ENCODE assay signal across 1 cellular context in genomic region chr6:27545271-27546046, GRCh38.
A peak's percentile ranks its signal among the peaks of the same experiment; 100 is the strongest.
TF ChIP-seq lines count a peak whose summit lies in the region.

No MANE protein-coding gene starts in this region.

TF ChIP-seq in H1, 55 proteins besides CTCF, POLR2A, EP300 and RAD21 (continued from another document):
- TF ChIP-seq ATF2 (IDR thresholded peaks at IDR 0.05; ENCODE audit: low read length) (peak; percentile 87), TEAD4 (IDR thresholded peaks at IDR 0.05; ENCODE audit: low read depth, low read length) (peak; percentile 79), SIN3A (conservative IDR thresholded peaks at IDR 0.05 in 1 of 2, IDR thresholded peaks at IDR 0.05 in 1 of 2; ENCODE audit: low read depth in 1 of 2, low read length in 2 of 2) (peak; percentile 49 to 66; a peak in 2 of 4 replicates), PHF8 (conservative IDR thresholded peaks at IDR 0.05; ENCODE audit: low read depth, low read length) (no peak), CHD2 (IDR thresholded peaks at IDR 0.05; ENCODE audit: low read length) (no peak), SIX5 (IDR thresholded peaks at IDR 0.05; ENCODE audit: low read depth, low read length) (no peak), SRF (IDR thresholded peaks at IDR 0.05; ENCODE audit: low read depth, low read length) (no peak), ASH2L (IDR thresholded peaks at IDR 0.05; ENCODE audit: low read length) (peak; percentile 96), POU5F1 (IDR thresholded peaks at IDR 0.05; ENCODE audit: low read depth, low read length) (0 out of 2 replicates have a peak, but pooled peaks have one; percentile 51), BACH1 (IDR thresholded peaks at IDR 0.05; ENCODE audit: low read length) (no peak), EZH2 (IDR thresholded peaks at IDR 0.05; ENCODE audit: low read depth, low read length, severe bottlenecking) (no peak), MAFK (IDR thresholded peaks at IDR 0.05; ENCODE audit: low read depth, low read length) (peak; percentile 69; the same call in 1 of the 2 replicates), TAF7 (optimal IDR thresholded peaks at IDR 0.05; ENCODE audit: borderline replicate concordance, low read depth, low read length) (peak; percentile 64), CHD7 (IDR thresholded peaks at IDR 0.05; ENCODE audit: insufficient replicate concordance, low read length) (no peak), JUN (IDR thresholded peaks at IDR 0.05; ENCODE audit: low read depth, low read length) (no peak), CBX5 (IDR thresholded peaks at IDR 0.05; ENCODE audit: low read depth, low read length) (no peak), RBBP5 (IDR thresholded peaks at IDR 0.05; ENCODE audit: borderline replicate concordance, low read depth, low read length) (peak; percentile 93), CREB1 (IDR thresholded peaks at IDR 0.05) (peak; percentile 87), NANOG (IDR thresholded peaks at IDR 0.05; ENCODE audit: insufficient read depth, low read depth, low read length, poor library complexity, severe bottlenecking) (no peak), CEBPB (IDR thresholded peaks at IDR 0.05; ENCODE audit: low read depth, low read length) (0 out of 2 replicates have a peak, but pooled peaks have one; percentile 68), CBX8 (IDR thresholded peaks at IDR 0.05; ENCODE audit: borderline replicate concordance, low read depth, low read length) (no peak), RFX5 (IDR thresholded peaks at IDR 0.05; ENCODE audit: borderline replicate concordance, low read depth, low read length) (no peak)
